Comparison of ENCODE assay signal across 11 cellular contexts in genomic region chr20:19886666-19887288, GRCh38.
DNase-seq lines count a peak whose midpoint lies in the region; ATAC-seq and TF ChIP-seq lines count a peak whose summit lies in the region.
"Had no signal": no experiment of that assay in that cellular context is flagged by ENCODE, and none has a peak within 500 bp of the region (broad histone marks: within the 10 kb centered on the region; RNA-seq: fewer than 3 reads in every experiment).

No MANE protein-coding gene starts in this region.

- peak overlapping the region in 2 of 3 donors; percentile 34 to 47 for H3K4me3 ChIP-seq in right lobe of liver
- H3K4me3 ChIP-seq in thoracic aorta, result peak overlapping the region; percentile 61

- H3K36me3 Mint-ChIP-seq in chondrocyte (ENCODE audit: low read depth), result peaks cover 1% of the 10 kb centered on the region

- no peaks in the 10 kb centered on the region for H3K27me3 Mint-ChIP-seq in chondrocyte (ENCODE audit: low read depth)

- H3K36me3 ChIP-seq in right lobe of liver, result peaks cover 0 to 7% (median 0%) of the 10 kb centered on the region in 4 donors
- no peaks in the 10 kb centered on the region for H3K36me3 ChIP-seq in thoracic aorta

- H3K27ac ChIP-seq in right lobe of liver (peak overlapping the region; percentile 70 to 87 (median 72)), thoracic aorta (peak overlapping the region; percentile 88 to 89)

- ATAC-seq in right lobe of liver (peak in 2 of 4 donors; percentile 5 to 8), thoracic aorta (ENCODE audit: insufficient number of reproducible peaks, low FRiP score, low read depth) (no peak), HG02571 (IDR thresholded peaks at IDR 0.05; ENCODE audit: unreplicated experiment) (no peak), HG02759 (IDR thresholded peaks at IDR 0.05; ENCODE audit: unreplicated experiment) (no peak)

- no peaks in the 10 kb centered on the region for H3K27me3 ChIP-seq in right lobe of liver
- no peaks in the 10 kb centered on the region for H3K27me3 ChIP-seq in thoracic aorta (replicated peaks; ENCODE audit: insufficient read depth)

- H3K4me1 Mint-ChIP-seq in chondrocyte (ENCODE audit: low read depth), result peaks cover 63% of the 10 kb centered on the region
- H3K4me1 Mint-ChIP-seq: activated B cell treated with CpG ODN at 0.5 μM for 24 hours; central memory CD8-positive, alpha-beta T cell had no signal

- peaks cover 2% of the 10 kb centered on the region for H3K9me3 Mint-ChIP-seq in chondrocyte (ENCODE audit: low read depth)
- H3K9me3 Mint-ChIP-seq: activated B cell treated with CpG ODN at 0.5 μM for 24 hours; central memory CD8-positive, alpha-beta T cell; stimulated activated naive CD8-positive, alpha-beta T cell treated with anti-CD3 and anti-CD28 coated beads, Interleukin-15, Interleukin-2, amounts not matched to agents 100 ng/mL and 50 ng/mL, for 24 hours had no signal

- no peak overlapping the region for H3K4me3 Mint-ChIP-seq in chondrocyte (ENCODE audit: unreplicated experiment)
- H3K4me3 Mint-ChIP-seq: activated B cell treated with CpG ODN at 0.5 μM for 24 hours; central memory CD8-positive, alpha-beta T cell; stimulated activated naive CD8-positive, alpha-beta T cell treated with anti-CD3 and anti-CD28 coated beads, Interleukin-15, Interleukin-2, amounts not matched to agents 100 ng/mL and 50 ng/mL, for 24 hours had no signal

- no peak for TF ChIP-seq POLR2A in right lobe of liver (IDR thresholded peaks at IDR 0.05)

- no peaks in the 10 kb centered on the region for H3K9me3 ChIP-seq in right lobe of liver
- H3K9me3 ChIP-seq in thoracic aorta, result no peaks in the 10 kb centered on the region

- DNase-seq in DMS53 (lab: John Stamatoyannopoulos, UW) (peak; percentile 66), DMS53 treated with DMSO at 0.1 percent for 48 hours (lab: John Stamatoyannopoulos, UW; ENCODE audit: unreplicated experiment) (no peak), chondrocyte (ENCODE audit: low spot score) (no peak), right lobe of liver (no peak), thoracic aorta (ENCODE audit: low spot score) (no peak), T1000 (lab: John Stamatoyannopoulos, UW) (no peak)
- DNase-seq: activated B cell treated with CpG ODN at 0.5 μM for 24 hours had no signal

- H3K4me1 ChIP-seq in right lobe of liver, result peaks cover 0 to 59% (median 8%) of the 10 kb centered on the region in 4 donors
- H3K4me1 ChIP-seq in thoracic aorta (ENCODE audit: control insufficient read depth in 1 of 2, low read depth in 2 of 2), result peaks cover 39 to 70% of the 10 kb centered on the region in 2 donors

- peak overlapping the region; percentile 81 for H3K27ac Mint-ChIP-seq in chondrocyte (ENCODE audit: unreplicated experiment)
- H3K27ac Mint-ChIP-seq: activated B cell treated with CpG ODN at 0.5 μM for 24 hours; stimulated activated naive CD8-positive, alpha-beta T cell treated with anti-CD3 and anti-CD28 coated beads, Interleukin-15, Interleukin-2, amounts not matched to agents 100 ng/mL and 50 ng/mL, for 24 hours had no signal

- WGBS in right lobe of liver (ENCODE audit: insufficient coverage, low coverage, low lambda C conversion rate, missing lambda C conversion rate), result 46% methylated on average over 7 of the region's 8 CpGs

- TF ChIP-seq CTCF in chondrocyte (IDR thresholded peaks at IDR 0.05) (peak; percentile 44), right lobe of liver (IDR thresholded peaks at IDR 0.05) (peak in 2 of 4 donors; percentile 5 to 31), thoracic aorta (IDR thresholded peaks at IDR 0.05) (no peak)

- intact Hi-C loops in right lobe of liver (cut with DNase I), result no loop called here
